Comparison of ENCODE assay signal across 29 cellular contexts in genomic region chr3:17292556-17292955, GRCh38.
"Had no signal": no experiment of that assay in that cellular context is flagged by ENCODE, and none has a peak within 500 bp of the region (broad histone marks: within the 10 kb centered on the region; RNA-seq: fewer than 3 reads in every experiment).

No MANE protein-coding gene starts in this region.

- H2AFZ ChIP-seq: neural progenitor cell, parathyroid adenoma had no signal

- H3K4me1 Mint-ChIP-seq: immature natural killer cell, nephron progenitor cell, neural progenitor cell had no signal

- ATAC-seq: left colon; left lung; lower lobe of right lung; natural killer cell; right cardiac atrium; sciatic nerve; stimulated activated naive B cell treated with anti-CD40 and anti-IgM and Interleukin-4, amounts not matched to agents 10 μg/mL and 1 μg/mL and 100 μg/mL, for 72 hours; stimulated activated naive CD8-positive, alpha-beta T cell treated with anti-CD3 and anti-CD28 coated beads, Interleukin-15, Interleukin-2, amounts not matched to agents 100 U/mL and 50 U/mL, for 24 hours; upper lobe of right lung had no signal

- H3K79me2 ChIP-seq: parathyroid adenoma had no signal

- H3K4me3 Mint-ChIP-seq: immature natural killer cell; natural killer cell; nephron progenitor cell; neural progenitor cell; stimulated activated naive B cell treated with anti-CD40 and anti-IgM and Interleukin-4, amounts not matched to agents 10 μg/mL and 1 μg/mL and 100 μg/mL, for 72 hours had no signal

- H3K27me3 Mint-ChIP-seq: stimulated activated naive B cell treated with anti-CD40 and anti-IgM and Interleukin-4, amounts not matched to agents 10 μg/mL and 1 μg/mL and 100 μg/mL, for 72 hours had no signal

- H3K4me2 ChIP-seq: neural progenitor cell had no signal

- H3K9me3 Mint-ChIP-seq: immature natural killer cell; natural killer cell; nephron progenitor cell; neural progenitor cell; stimulated activated naive B cell treated with anti-CD40 and anti-IgM and Interleukin-4, amounts not matched to agents 10 μg/mL and 1 μg/mL and 100 μg/mL, for 72 hours had no signal

- H3K36me3 ChIP-seq: neural progenitor cell, thoracic aorta, upper lobe of right lung had no signal

- H3K27ac Mint-ChIP-seq: immature natural killer cell; natural killer cell; nephron progenitor cell; neural progenitor cell; stimulated activated naive B cell treated with anti-CD40 and anti-IgM and Interleukin-4, amounts not matched to agents 10 μg/mL and 1 μg/mL and 100 μg/mL, for 72 hours had no signal

- H3K36me3 Mint-ChIP-seq: natural killer cell had no signal

- DNase-seq: hypothalamus; immature natural killer cell; kidney; left colon; left lung; lower lobe of right lung; mammary epithelial cell; mesenchymal stem cell; natural killer cell; nephron progenitor cell; occipital lobe; retina; right cardiac atrium; stimulated activated CD4-positive, alpha-beta T cell treated with anti-CD3 and anti-CD28 coated beads, Interleukin-12 subunit alpha, Interleukin-12 subunit beta, amount 100 ng/mL, for 4 hours; stimulated activated CD4-positive, alpha-beta T cell treated with anti-CD3 and anti-CD28 coated beads, Interleukin-15, amount 100 ng/mL, for 24 hours; stimulated activated CD4-positive, alpha-beta T cell treated with anti-CD3 and anti-CD28 coated beads, Interleukin-2, amount 100 ng/mL, for 24 hours; stimulated activated CD4-positive, alpha-beta T cell treated with anti-CD3 and anti-CD28 coated beads, Interleukin-4, amount 100 ng/mL, for 1 hour; stimulated activated naive B cell treated with anti-CD40 and anti-IgM and Interleukin-4, amounts not matched to agents 10 μg/mL and 1 μg/mL and 100 μg/mL, for 72 hours; stimulated activated naive CD8-positive, alpha-beta T cell treated with anti-CD3 and anti-CD28 coated beads, Interleukin-15, Interleukin-2, amounts not matched to agents 100 U/mL and 50 U/mL, for 24 hours; stomach; tibial artery; trophoblast cell; upper lobe of right lung had no signal

- H3K9me3 ChIP-seq: left lung, lower lobe of right lung, neutrophil, stomach, thoracic aorta, tibial artery, upper lobe of right lung had no signal

- H3K4me1 ChIP-seq: left lung, lower lobe of right lung, neural progenitor cell, parathyroid adenoma, stomach, upper lobe of right lung had no signal

- H3K27me3 ChIP-seq: left lung, neural progenitor cell, neutrophil, stomach, tibial artery, upper lobe of right lung had no signal

- H3K4me3 ChIP-seq: left lung, lower lobe of right lung, neural progenitor cell, skin epidermis, stomach, thoracic aorta, tibial artery, upper lobe of right lung had no signal

- H3K27ac ChIP-seq: left lung, lower lobe of right lung, neural progenitor cell, neutrophil, parathyroid adenoma, skin epidermis, stomach, thoracic aorta, tibial artery, upper lobe of right lung had no signal
